ENCODE assay signal across 14 cellular contexts in genomic region chr5:56176155-56176798, GRCh38. TPM values are rescaled to one million over a fixed set of nuclear protein-coding genes. Genes with fewer than 3 reads are reported as not detected.
DNase-seq lines count a peak whose midpoint lies in the region; ATAC-seq and TF ChIP-seq lines count a peak whose summit lies in the region.
"Had no signal": no experiment of that assay in that cellular context is flagged by ENCODE, and none has a peak within 500 bp of the region (broad histone marks: within the 10 kb centered on the region; RNA-seq: fewer than 3 reads in every experiment).

No MANE protein-coding gene starts in this region.

- peak overlapping the region; percentile 11 to 59 (median 40) for H3K27ac ChIP-seq in Peyer's patch
- peak overlapping the region; percentile 3 to 58 (median 51) for H3K27ac ChIP-seq in sigmoid colon
- H3K27ac ChIP-seq: BLaER1, foreskin keratinocyte had no signal

- no peak for TF ChIP-seq CTCF in AG09309 (IDR thresholded peaks at IDR 0.05; ENCODE audit: control insufficient read depth, insufficient read depth, low read depth, low read length, missing control alignments)
- TF ChIP-seq CTCF in Peyer's patch (IDR thresholded peaks at IDR 0.05): no peak
- TF ChIP-seq CTCF in sigmoid colon (IDR thresholded peaks at IDR 0.05): no peak

- no peaks in the 10 kb centered on the region for H3K4me1 ChIP-seq in Peyer's patch
- peaks cover 0 to 6% (median 0%) of the 10 kb centered on the region in 4 donors for H3K4me1 ChIP-seq in sigmoid colon

- 80 to 85% methylated on average over 6 of the region's 6 CpGs for WGBS in sigmoid colon, 2 donors

- no peaks in the 10 kb centered on the region for H3K36me3 ChIP-seq in Peyer's patch
- no peaks in the 10 kb centered on the region for H3K36me3 ChIP-seq in sigmoid colon
- H3K36me3 ChIP-seq: BLaER1 had no signal

- H3K4me3 ChIP-seq in AG09309 (ENCODE audit: control insufficient read depth, low read depth, low read length) (no peak overlapping the region), Peyer's patch (no peak overlapping the region), sigmoid colon (no peak overlapping the region)
- H3K4me3 ChIP-seq: BLaER1 had no signal

- DNase-seq in AG09309 (ENCODE audit: low read depth) (peak; percentile 94), Peyer's patch (no peak), left cardiac atrium (no peak), sigmoid colon (peak; percentile 82), left colon (no peak), H4 (ENCODE audit: low spot score) (no peak)
- DNase-seq: NCI-H1694, SHP77 treated with DMSO at 0.1 percent for 48 hours had no signal

- H3K9me3 ChIP-seq in Peyer's patch (no peaks in the 10 kb centered on the region), sigmoid colon (no peaks in the 10 kb centered on the region)
- H3K9me3 ChIP-seq: BLaER1 had no signal

- H3K27me3 ChIP-seq in Peyer's patch (no peaks in the 10 kb centered on the region), sigmoid colon (no peaks in the 10 kb centered on the region)
- H3K27me3 ChIP-seq: BLaER1, foreskin keratinocyte had no signal

- TF ChIP-seq POLR2A in Peyer's patch (IDR thresholded peaks at IDR 0.05) (no peak), sigmoid colon (IDR thresholded peaks at IDR 0.05) (no peak)

- ATAC-seq in left cardiac atrium (peak; percentile 75 to 82), left colon (no peak), HG03520 (IDR thresholded peaks at IDR 0.05; ENCODE audit: unreplicated experiment) (no peak), HG03039 (IDR thresholded peaks at IDR 0.05; ENCODE audit: unreplicated experiment) (no peak)

- no peak for TF ChIP-seq EP300 in sigmoid colon (IDR thresholded peaks at IDR 0.05)

- intact Hi-C loops in left cardiac atrium (cut with DNase I) (no loop called here), sigmoid colon (cut with DNase I) (loop anchor here (10.0 kb wide), 1 partner anchor 101 kb away; no protein-coding TSS in a partner anchor), left colon (cut with DNase I, micrococcal nuclease) (no loop called here)

RNA-seq across cellular contexts. Expression of gene ANKRD55, which starts 56.9 kb away (rescaled TPM):
- 1 to 10 TPM in 1 of 4 donors, under 1 TPM in 1, not detected in 2; 0.80 to 8.3 TPM for total RNA-seq in Peyer's patch
- total RNA-seq in left cardiac atrium: under 1 TPM in 1 of 2 donors, not detected in 1; 0.29 TPM
- total RNA-seq in sigmoid colon: 1 to 10 TPM in 1 of 4 donors, not detected in 3; 1.9 TPM
- 1 to 10 TPM in 1 of 3 donors, not detected in 2; 1.8 TPM for polyA plus RNA-seq in sigmoid colon
- not detected for total RNA-seq in left colon
- 0.45 and 1.2 TPM in 2 replicates for total RNA-seq in H4 (2014; rRNA removed; shearing (Covaris generic))
- total RNA-seq: chondrocyte, foreskin keratinocyte had no signal
- polyA plus RNA-seq: foreskin keratinocyte, keratinocyte had no signal

Comparison
In these comparisons a context has a peak if more than half of its experiments do, and no peak if none do; other contexts are left out.
1. DNase-seq: peak in AG09309 (single experiment) and sigmoid colon (single experiment); none in Peyer's patch (0 of 3), left cardiac atrium (single experiment), left colon (0 of 2) and H4 (single experiment).
2. ATAC-seq: peak in left cardiac atrium (2 of 2); none in left colon (single experiment), HG03520 (single experiment) and HG03039 (single experiment).